In the genomic region with DNA sequence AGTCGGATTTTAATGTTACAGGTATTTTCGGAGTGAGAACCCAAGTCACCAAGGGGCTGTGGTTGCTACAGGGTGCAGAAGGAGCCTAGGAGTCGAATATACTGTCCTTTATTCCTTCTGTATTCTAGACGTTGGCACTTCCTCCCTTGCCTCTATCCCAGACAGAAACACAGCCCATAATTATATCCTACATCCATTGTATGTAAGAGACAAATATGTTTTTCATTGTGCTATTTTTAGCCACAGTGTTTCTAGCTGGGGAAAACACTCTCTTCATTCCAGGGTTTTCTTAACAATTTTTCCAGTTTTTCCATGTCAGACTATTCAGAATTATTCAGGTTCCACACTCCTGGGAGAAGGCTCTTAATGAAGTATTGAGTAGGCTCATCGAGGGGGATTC, we compare ENCODE assay signal across 17 cellular contexts.
"Had no signal": no experiment of that assay in that cellular context is flagged by ENCODE, and none has a peak within 500 bp of the region (broad histone marks: within the 10 kb centered on the region; RNA-seq: fewer than 3 reads in every experiment).

No MANE protein-coding gene starts in this region.

- H3K9me3 Mint-ChIP-seq: activated T-cell treated with anti-CD3 and anti-CD28 coated beads, Interleukin-2, amount 50 U/mL, for 72 hours; dendritic cell treated with granulocyte-macrophage colony-stimulating factor and Interleukin-4, amounts not matched to agents 40 ng/mL and 50 ng/mL, for 4 days; stimulated activated naive B cell treated with anti-CD40 and anti-IgM and Interleukin-4, amounts not matched to agents 10 μg/mL and 1 μg/mL and 100 μg/mL, for 72 hours; T-helper 1 cell treated with Interleukin-12 subunit alpha and Interleukin-12 subunit beta and Interleukin-4 antibody, amounts not matched to agents 30 μg/mL and 1 μg/mL, for 36 hours had no signal

- H3K4me3 ChIP-seq: heart left ventricle, left lung, spleen, tibial artery, uterus had no signal

- H3K4me1 Mint-ChIP-seq: stimulated activated naive B cell treated with anti-CD40 and anti-IgM and Interleukin-4, amounts not matched to agents 10 μg/mL and 1 μg/mL and 100 μg/mL, for 72 hours had no signal

- H3K4me1 ChIP-seq: spleen, tibial artery, uterus had no signal

- H3K27ac Mint-ChIP-seq: activated T-cell treated with anti-CD3 and anti-CD28 coated beads, Interleukin-2, amount 50 U/mL, for 72 hours; dendritic cell treated with granulocyte-macrophage colony-stimulating factor and Interleukin-4, amounts not matched to agents 40 ng/mL and 50 ng/mL, for 4 days; stimulated activated naive B cell treated with anti-CD40 and anti-IgM and Interleukin-4, amounts not matched to agents 10 μg/mL and 1 μg/mL and 100 μg/mL, for 72 hours; T-helper 1 cell treated with Interleukin-12 subunit alpha and Interleukin-12 subunit beta and Interleukin-4 antibody, amounts not matched to agents 30 μg/mL and 1 μg/mL, for 36 hours had no signal

- H3K36me3 Mint-ChIP-seq: stimulated activated naive B cell treated with anti-CD40 and anti-IgM and Interleukin-4, amounts not matched to agents 10 μg/mL and 1 μg/mL and 100 μg/mL, for 72 hours had no signal

- H3K36me3 ChIP-seq: left lung, spleen, tibial artery, uterus had no signal

- H3K4me3 Mint-ChIP-seq: activated T-cell treated with anti-CD3 and anti-CD28 coated beads, Interleukin-2, amount 50 U/mL, for 72 hours; dendritic cell treated with granulocyte-macrophage colony-stimulating factor and Interleukin-4, amounts not matched to agents 40 ng/mL and 50 ng/mL, for 4 days; stimulated activated naive B cell treated with anti-CD40 and anti-IgM and Interleukin-4, amounts not matched to agents 10 μg/mL and 1 μg/mL and 100 μg/mL, for 72 hours; T-helper 1 cell treated with Interleukin-12 subunit alpha and Interleukin-12 subunit beta and Interleukin-4 antibody, amounts not matched to agents 30 μg/mL and 1 μg/mL, for 36 hours had no signal

- DNase-seq: activated CD4-positive, alpha-beta T cell treated with anti-CD3 and anti-CD28 coated beads, Interleukin-2, amount 50 U/mL, for 1 hour; activated CD4-positive, CD25-positive, alpha-beta regulatory T cell treated with anti-CD3 and anti-CD28 coated beads, Interleukin-2, amount 50 U/mL, for 72 hours; activated effector memory CD4-positive, alpha-beta T cell treated with anti-CD3 and anti-CD28 coated beads, Interleukin-2, amount 50 U/mL, for 16 hours; activated naive CD4-positive, alpha-beta T cell treated with anti-CD3 and anti-CD28 coated beads, Interleukin-2, amount 50 U/mL, for 16 hours; activated T-cell treated with anti-CD3 and anti-CD28 coated beads, Interleukin-2, amount 50 U/mL, for 72 hours; effector memory CD4-positive, alpha-beta T cell; foreskin keratinocyte; heart left ventricle; left lung; mammary epithelial cell; spleen; stimulated activated naive B cell treated with anti-CD40 and anti-IgM and Interleukin-4, amounts not matched to agents 10 μg/mL and 1 μg/mL and 100 μg/mL, for 72 hours; tibial artery; uterus had no signal

- H3K27me3 ChIP-seq: foreskin keratinocyte, heart left ventricle, left lung, tibial artery, uterus had no signal

- H3K27ac ChIP-seq: foreskin keratinocyte, spleen, tibial artery, uterus had no signal

- H3K9me3 ChIP-seq: heart left ventricle, left lung, spleen, tibial artery, uterus had no signal

- ATAC-seq: activated T-cell treated with anti-CD3 and anti-CD28 coated beads, Interleukin-2, amount 50 U/mL, for 72 hours; foreskin keratinocyte; left lung; sciatic nerve; stimulated activated naive B cell treated with anti-CD40 and anti-IgM and Interleukin-4, amounts not matched to agents 10 μg/mL and 1 μg/mL and 100 μg/mL, for 72 hours had no signal
